Comparison of ENCODE assay signal across 11 cellular contexts in the genomic region with DNA sequence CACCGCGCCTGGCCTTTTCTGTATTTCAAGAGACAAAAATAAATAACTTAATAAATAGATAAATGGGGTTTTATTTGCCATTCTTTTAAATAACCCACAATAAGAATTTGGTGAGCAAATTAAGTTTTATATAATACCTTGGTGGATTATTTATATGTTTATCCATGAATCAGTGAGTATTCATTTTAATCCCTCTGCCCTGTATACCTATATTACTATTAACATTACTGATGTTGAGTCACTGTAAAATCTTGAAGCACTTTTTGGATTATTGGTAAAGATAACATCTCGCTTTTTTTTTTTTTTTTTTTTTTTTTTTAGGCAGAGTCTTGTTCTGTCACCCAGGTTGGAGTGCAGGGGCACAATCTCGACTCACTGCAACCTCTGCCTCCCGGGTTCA.
"Had no signal": no experiment of that assay in that cellular context is flagged by ENCODE, and none has a peak within 500 bp of the region (broad histone marks: within the 10 kb centered on the region; RNA-seq: fewer than 3 reads in every experiment).

No MANE protein-coding gene starts in this region.

- H3K36me3 ChIP-seq: HAP-1 had no signal

- H3K9me3 Mint-ChIP-seq: GM23338, H9, HFFc6 had no signal

- FAIRE-seq: H1, H54 had no signal

- DNase-seq: GM23248, GOT3, H7, H9, HCEC 1CT, HFFc6 had no signal

- H3K27ac Mint-ChIP-seq: GM23338, HFFc6 had no signal

- H3K27ac ChIP-seq: GM23248 had no signal

- H3K4me3 Mint-ChIP-seq: GM23338, H9, HFFc6 had no signal

- H2AFZ ChIP-seq: GM23248, GM23338 had no signal

- H3K4me2 ChIP-seq: GM23338 had no signal

- ATAC-seq: GM23338, HCT116 had no signal

- H3K9me3 ChIP-seq: HAP-1 had no signal

- H3K9ac ChIP-seq: GM23248 had no signal

- H3K4me3 ChIP-seq: GM23248, GM23338, HAP-1 had no signal
